In genomic region chr1:40479156-40479555, GRCh38 we compare ENCODE assay signal across 25 cellular contexts. TPM values are rescaled to one million over a fixed set of nuclear protein-coding genes. Genes with fewer than 3 reads are reported as not detected.
DNase-seq lines count a peak whose midpoint lies in the region; ATAC-seq, FAIRE-seq and TF ChIP-seq lines count a peak whose summit lies in the region.
"Had no signal": no experiment of that assay in that cellular context is flagged by ENCODE, and none has a peak within 500 bp of the region (broad histone marks: within the 10 kb centered on the region; RNA-seq: fewer than 3 reads in every experiment).

No MANE protein-coding gene starts in this region.

- intact Hi-C loops in OCI-LY7 (cut with micrococcal nuclease; ENCODE audit: unreplicated experiment), result no loop called here

- H3K4me3 ChIP-seq in OCI-LY7 (ENCODE audit: low read depth, low read length, poor library complexity, severe bottlenecking) (no peak overlapping the region), endodermal cell (ENCODE audit: low read length) (no peak overlapping the region)
- H3K4me3 ChIP-seq: left lung, Peyer's patch, SJSA1, upper lobe of left lung had no signal

- peaks cover 30% of the 10 kb centered on the region for H3K36me3 Mint-ChIP-seq in activated naive CD4-positive, alpha-beta T cell treated with anti-CD3 and anti-CD28 coated beads, Interleukin-2, amount 50 U/mL, for 24 hours
- H3K36me3 Mint-ChIP-seq in endodermal cell (ENCODE audit: low read depth), result peaks cover 37% of the 10 kb centered on the region
- peaks cover 31% of the 10 kb centered on the region for H3K36me3 Mint-ChIP-seq in type B pancreatic cell

- H3K9me2 ChIP-seq in OCI-LY7 (ENCODE audit: insufficient read depth, low read length), result no peaks in the 10 kb centered on the region

- peaks cover 18% of the 10 kb centered on the region for H3K9me3 ChIP-seq in OCI-LY7 (ENCODE audit: low read length)
- peaks cover 26% of the 10 kb centered on the region for H3K9me3 ChIP-seq in endodermal cell (ENCODE audit: control insufficient read depth, low read length)

- H3K9me3 Mint-ChIP-seq in activated naive CD4-positive, alpha-beta T cell treated with anti-CD3 and anti-CD28 coated beads, Interleukin-2, amount 50 U/mL, for 24 hours, result peaks cover 16% of the 10 kb centered on the region
- peaks cover 19% of the 10 kb centered on the region for H3K9me3 Mint-ChIP-seq in endodermal cell
- H3K9me3 Mint-ChIP-seq in type B pancreatic cell, result peaks cover 6% of the 10 kb centered on the region

- POLR2A ChIA-PET in OCI-LY7 (lab: Charles Lee), result interaction anchor here (0.6 kb wide), 1 partner anchor 470 kb away, joined by 3 read pairs; no protein-coding TSS in a partner anchor

- peak overlapping the region; percentile 6 for H3K4me3 Mint-ChIP-seq in activated naive CD4-positive, alpha-beta T cell treated with anti-CD3 and anti-CD28 coated beads, Interleukin-2, amount 50 U/mL, for 24 hours
- H3K4me3 Mint-ChIP-seq in endodermal cell (no peak overlapping the region), type B pancreatic cell (peak overlapping the region; percentile 48)
- H3K4me3 Mint-ChIP-seq: activated naive CD8-positive, alpha-beta T cell treated with anti-CD3 and anti-CD28 coated beads for 36 hours; CD14-positive monocyte; T-helper 1 cell treated with Interleukin-12 subunit alpha and Interleukin-12 subunit beta and Interleukin-4 antibody, amounts not matched to agents 30 μg/mL and 1 μg/mL, for 36 hours had no signal

- 88 to 100% methylated on average over 4 of the region's 4 CpGs for WGBS in endodermal cell (ENCODE audit: insufficient coverage in 1 of 2, insufficient read length in 1 of 2), 2 experiments

- no peaks in the 10 kb centered on the region for H3K27me3 Mint-ChIP-seq in activated naive CD4-positive, alpha-beta T cell treated with anti-CD3 and anti-CD28 coated beads, Interleukin-2, amount 50 U/mL, for 24 hours
- H3K27me3 Mint-ChIP-seq in endodermal cell (ENCODE audit: insufficient read depth) (no peaks in the 10 kb centered on the region), type B pancreatic cell (no peaks in the 10 kb centered on the region)
- H3K27me3 Mint-ChIP-seq: activated naive CD8-positive, alpha-beta T cell treated with anti-CD3 and anti-CD28 coated beads for 36 hours had no signal

- no peak overlapping the region for H3K27ac Mint-ChIP-seq in activated naive CD4-positive, alpha-beta T cell treated with anti-CD3 and anti-CD28 coated beads, Interleukin-2, amount 50 U/mL, for 24 hours
- no peak overlapping the region for H3K27ac Mint-ChIP-seq in endodermal cell
- no peak overlapping the region for H3K27ac Mint-ChIP-seq in type B pancreatic cell
- H3K27ac Mint-ChIP-seq: activated naive CD8-positive, alpha-beta T cell treated with anti-CD3 and anti-CD28 coated beads for 36 hours; T-helper 1 cell treated with Interleukin-12 subunit alpha and Interleukin-12 subunit beta and Interleukin-4 antibody, amounts not matched to agents 30 μg/mL and 1 μg/mL, for 36 hours had no signal

- H3K4me2 ChIP-seq in OCI-LY7 (ENCODE audit: low read length), result peak overlapping the region; percentile 92

- CTCF ChIA-PET in OCI-LY7 (lab: Charles Lee; ENCODE audit: unreplicated experiment), result no interaction called here

- no peak overlapping the region for H3K27ac ChIP-seq in OCI-LY7 (ENCODE audit: low read depth, low read length, poor library complexity, severe bottlenecking)
- H3K27ac ChIP-seq in endodermal cell (ENCODE audit: low read depth, low read length), result no peak overlapping the region
- H3K27ac ChIP-seq: left lung, Peyer's patch, SJSA1, upper lobe of left lung had no signal

- H3K4me1 Mint-ChIP-seq in activated naive CD4-positive, alpha-beta T cell treated with anti-CD3 and anti-CD28 coated beads, Interleukin-2, amount 50 U/mL, for 24 hours, result peaks cover 27% of the 10 kb centered on the region
- H3K4me1 Mint-ChIP-seq in endodermal cell, result peaks cover 7% of the 10 kb centered on the region
- H3K4me1 Mint-ChIP-seq in type B pancreatic cell (ENCODE audit: unreplicated experiment), result peaks cover 11% of the 10 kb centered on the region

- no peaks in the 10 kb centered on the region for H3K79me2 ChIP-seq in OCI-LY7 (ENCODE audit: insufficient read depth, low read depth, low read length)

- BruUV-seq in OCI-LY7 (replicated peaks; lab: Mats Ljungman, UMichigan), result no TSS peak

- TF ChIP-seq POLR2A in GM12892 (IDR thresholded peaks at IDR 0.05; ENCODE audit: low read depth, low read length), result no peak

- H2AFZ ChIP-seq in OCI-LY7 (ENCODE audit: low read length), result no peak overlapping the region

- H3K4me1 ChIP-seq in OCI-LY7 (ENCODE audit: insufficient read depth, low read length, poor library complexity, severe bottlenecking) (peaks cover 17% of the 10 kb centered on the region), endodermal cell (ENCODE audit: control insufficient read depth, insufficient read depth, low read length) (no peaks in the 10 kb centered on the region)
- H3K4me1 ChIP-seq: SJSA1 had no signal

- no peaks in the 10 kb centered on the region for H3K27me3 ChIP-seq in endodermal cell (ENCODE audit: control insufficient read depth, insufficient read depth, low read length, poor library complexity, severe bottlenecking)
- H3K27me3 ChIP-seq: left lung, Peyer's patch, SJSA1, upper lobe of left lung had no signal

- ATAC-seq in GM21360 (IDR thresholded peaks at IDR 0.05; ENCODE audit: unreplicated experiment), result no peak
- ATAC-seq: HCT116, left lung had no signal

- no peaks in the 10 kb centered on the region for H4K20me1 ChIP-seq in OCI-LY7 (ENCODE audit: insufficient read depth, low read length)

- H3K36me3 ChIP-seq in OCI-LY7 (ENCODE audit: insufficient read depth, low read length), result peaks cover 22% of the 10 kb centered on the region
- H3K36me3 ChIP-seq in endodermal cell (ENCODE audit: control insufficient read depth, insufficient read depth, low read length), result peaks cover 28% of the 10 kb centered on the region

- TF ChIP-seq CTCF in OCI-LY7 (conservative IDR thresholded peaks at IDR 0.05; ENCODE audit: low read length) (no peak), endodermal cell (conservative IDR thresholded peaks at IDR 0.05) (no peak), type B pancreatic cell (conservative IDR thresholded peaks at IDR 0.05) (no peak)

- H3K9ac ChIP-seq in endodermal cell (ENCODE audit: extremely low read depth, low read length, poor library complexity, severe bottlenecking), result no peak overlapping the region

- no peak for DNase-seq in activated naive CD4-positive, alpha-beta T cell treated with Interleukin-2 at 50 U/mL for 16 hours
- DNase-seq in OCI-LY7 (ENCODE audit: low spot score), result no peak
- peak; percentile 47 for DNase-seq in endodermal cell
- DNase-seq in type B pancreatic cell (ENCODE audit: extremely low spot score, unreplicated experiment), result no peak
- DNase-seq in GM03348 (ENCODE audit: low spot score), result no peak
- DNase-seq in GM12892 (ENCODE audit: insufficient read length), result no peak
- DNase-seq: activated CD4-positive, alpha-beta T cell treated with anti-CD3 and anti-CD28 coated beads, Interleukin-2, amount 50 U/mL, for 48 hours; activated naive CD8-positive, alpha-beta T cell treated with anti-CD3 and anti-CD28 coated beads for 36 hours; activated T-cell treated with anti-CD3 and anti-CD28 coated beads, Interleukin-2, amount 50 U/mL, for 48 hours; cerebellar nuclear complex; effector CD4-positive, alpha-beta T cell; foreskin melanocyte; left lung; NCI-H1436 treated with DMSO at 0.1 percent for 48 hours; NK-92 treated with Interleukin-12 subunit alpha and Interleukin-12 subunit beta, amount 100 ng/mL, for 24 hours; nucleus accumbens; Peyer's patch; upper lobe of left lung had no signal

- no peak for FAIRE-seq in GM12892 (lab: Jason Lieb, UNC)
- FAIRE-seq: GM12891 had no signal

RNA-seq across cellular contexts. Expression of gene ZFP69, which starts 2.1 kb away (rescaled TPM):
- 4.3 and 4.8 TPM in 2 replicates for total RNA-seq in OCI-LY7 (2014; rRNA removed; shearing (Covaris generic))
- 5.6 and 6.2 TPM in 2 replicates for total RNA-seq in OCI-LY7 (2022)
- 1 to 10 TPM; 4.9 to 6.0 TPM for total RNA-seq in endodermal cell
- polyA plus RNA-seq in endodermal cell (2013, experiment 1 of 2), result 5.8 TPM
- polyA plus RNA-seq in endodermal cell (2013, experiment 2 of 2), result 6.2 TPM
- total RNA-seq in type B pancreatic cell (ENCODE audit: low replicate concordance), result 2.2 and 5.1 TPM in 2 replicates
- polyA plus RNA-seq in GM12892 (2012; ENCODE audit: missing spikeins), result 3.1 TPM

RNA-seq across cellular contexts. Expression of gene ZFP69B, which starts 28.9 kb away (rescaled TPM):
- total RNA-seq in OCI-LY7 (2014; rRNA removed; shearing (Covaris generic)), result 12.7 and 18.2 TPM in 2 replicates
- 26.8 and 28.3 TPM in 2 replicates for total RNA-seq in OCI-LY7 (2022)
- 10 to 100 TPM in 1 of 2 donors, 1 to 10 TPM in 1; 7.7 to 10.3 TPM for total RNA-seq in endodermal cell
- 9.7 TPM for polyA plus RNA-seq in endodermal cell (2013, experiment 1 of 2)
- 9.7 TPM for polyA plus RNA-seq in endodermal cell (2013, experiment 2 of 2)
- total RNA-seq in type B pancreatic cell (ENCODE audit: low replicate concordance), result 3.2 and 9.5 TPM in 2 replicates
- 2.8 TPM for polyA plus RNA-seq in GM12892 (2012; ENCODE audit: missing spikeins)

RNA-seq across cellular contexts. Expression of gene EXO5, which starts 29.4 kb away (rescaled TPM):
- total RNA-seq in OCI-LY7 (2014; rRNA removed; shearing (Covaris generic)), result 11.2 and 12.2 TPM in 2 replicates
- total RNA-seq in OCI-LY7 (2022) (10.2 and 12.7 TPM in 2 replicates), endodermal cell (10 to 100 TPM in 1 of 2 donors, 1 to 10 TPM in 1; 8.6 to 13.3 TPM), type B pancreatic cell (ENCODE audit: low replicate concordance) (10.9 and 14.3 TPM in 2 replicates)
- polyA plus RNA-seq in endodermal cell (2013, experiment 1 of 2), result 8.9 TPM
- 9.9 TPM for polyA plus RNA-seq in endodermal cell (2013, experiment 2 of 2)
- 10.7 TPM for polyA plus RNA-seq in GM12892 (2012; ENCODE audit: missing spikeins)

RNA-seq across cellular contexts. Expression of gene ZNF684, which starts 52.3 kb away (rescaled TPM):
- 5.4 and 6.7 TPM in 2 replicates for total RNA-seq in OCI-LY7 (2014; rRNA removed; shearing (Covaris generic))
- 8.8 and 9.3 TPM in 2 replicates for total RNA-seq in OCI-LY7 (2022)
- total RNA-seq in endodermal cell, result 10 to 100 TPM in 1 of 2 donors, 1 to 10 TPM in 1; 5.1 to 10.4 TPM
- 5.0 TPM for polyA plus RNA-seq in endodermal cell (2013, experiment 1 of 2)
- polyA plus RNA-seq in endodermal cell (2013, experiment 2 of 2), result 4.9 TPM
- 3.1 and 3.3 TPM in 2 replicates for total RNA-seq in type B pancreatic cell (ENCODE audit: low replicate concordance)
- 4.7 TPM for polyA plus RNA-seq in GM12892 (2012; ENCODE audit: missing spikeins)
